Comparison of ENCODE assay signal across 34 cellular contexts in the genomic region with DNA sequence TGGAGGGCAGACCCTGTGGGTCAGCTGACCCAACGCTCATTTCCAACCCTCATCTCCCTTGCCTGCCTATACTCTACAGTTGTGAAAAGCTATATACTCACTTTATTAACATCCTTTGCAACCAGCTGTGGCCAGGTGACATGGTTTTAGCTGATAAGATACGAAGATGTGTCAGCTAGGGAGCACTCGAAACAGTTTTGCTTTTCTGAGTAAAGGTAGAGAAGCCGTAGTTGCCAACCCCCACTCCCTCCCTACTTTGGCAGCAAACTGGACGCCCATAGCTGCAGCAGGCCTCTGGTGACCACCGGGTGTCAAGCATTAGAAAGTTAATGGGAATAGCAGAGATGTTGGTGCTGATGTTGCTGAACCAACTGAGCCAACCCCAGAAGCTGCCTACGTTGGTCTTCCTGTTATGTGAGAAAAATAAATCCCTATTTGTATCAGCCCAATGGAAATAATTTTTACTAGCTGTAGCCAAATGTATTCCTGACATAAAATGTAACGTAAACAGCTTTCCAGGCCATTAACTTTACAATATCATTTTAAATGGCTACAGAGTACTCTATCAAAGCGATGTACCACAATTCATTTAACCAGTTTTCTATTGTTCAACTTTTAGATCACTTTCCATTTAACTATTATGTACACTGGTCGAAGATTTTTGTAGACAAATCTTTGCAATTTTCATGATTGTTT.
"Had no signal": no experiment of that assay in that cellular context is flagged by ENCODE, and none has a peak within 500 bp of the region (broad histone marks: within the 10 kb centered on the region; RNA-seq: fewer than 3 reads in every experiment).

No MANE protein-coding gene starts in this region.

- DNase-seq: Kasumi-1, MG63, MM.1S, MV-4-11, NCI-H1048, NCI-H1092, NCI-H1092 treated with DMSO at 0.1 percent for 48 hours, NCI-H1105, NCI-H1105 treated with DMSO at 0.1 percent for 48 hours, NCI-H1417 treated with DMSO at 0.1 percent for 48 hours, NCI-H1436, NCI-H1436 treated with DMSO at 0.1 percent for 48 hours, NCI-H146, NCI-H1694, NCI-H1694 treated with DMSO at 0.1 percent for 48 hours, NCI-H187, NCI-H187 treated with DMSO at 0.1 percent for 48 hours, NCI-H1930, NCI-H2029, NCI-H2029 treated with DMSO at 0.1 percent for 48 hours, NCI-H2081, NCI-H2081 treated with DMSO at 0.1 percent for 48 hours, NCI-H2107, NCI-H2171, NCI-H2171 treated with DMSO at 0.1 percent for 48 hours, NCI-H2227 treated with DMSO at 0.1 percent for 48 hours, NCI-H226, NCI-H345, NCI-H446, NCI-H446 treated with DMSO at 0.1 percent for 48 hours, NCI-H510A, NCI-H510A treated with DMSO at 0.1 percent for 48 hours, NCI-H524, NCI-H524 treated with DMSO at 0.1 percent for 48 hours had no signal

- H3K9me3 ChIP-seq: MG63 had no signal

- H3K4me3 ChIP-seq: MG63 had no signal

- H3K36me3 ChIP-seq: MG63 had no signal
